In the genomic region with DNA sequence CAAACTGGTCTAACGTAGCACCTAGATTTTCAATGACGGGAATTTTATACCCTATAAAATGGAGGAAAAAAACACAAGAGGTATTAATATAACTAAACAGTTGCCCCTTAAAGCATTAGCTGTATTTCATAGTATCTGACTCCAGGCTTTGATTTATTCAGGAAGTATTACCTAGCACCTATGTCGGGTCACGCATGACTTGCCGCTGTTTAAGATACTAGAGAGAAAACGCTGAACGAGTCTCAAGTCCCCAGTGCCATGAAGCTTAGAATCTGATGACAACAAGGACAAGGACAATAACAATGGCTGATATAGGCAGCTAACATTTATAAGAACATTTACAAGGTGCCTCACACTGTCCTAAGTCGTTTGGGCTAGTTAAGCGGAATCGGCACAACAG, we compare ENCODE assay signal across 8 cellular contexts. TPM values are rescaled to one million over a fixed set of nuclear protein-coding genes. Genes with fewer than 3 reads are reported as not detected.
DNase-seq lines count a peak whose midpoint lies in the region; ATAC-seq, FAIRE-seq and TF ChIP-seq lines count a peak whose summit lies in the region.

No MANE protein-coding gene starts in this region.

- intact Hi-C loops in esophagus squamous epithelium (cut with DNase I), result no loop called here

- H3K27me3 ChIP-seq in RWPE2 (ENCODE audit: insufficient read depth, poor library complexity, severe bottlenecking) (no peaks in the 10 kb centered on the region), esophagus squamous epithelium (no peaks in the 10 kb centered on the region), skeletal muscle satellite cell (ENCODE audit: control insufficient read depth, insufficient read depth, low read length) (no peaks in the 10 kb centered on the region)

- DNase-seq in NCI-H510A treated with DMSO at 0.1 percent for 48 hours (lab: John Stamatoyannopoulos, UW) (peak; percentile 5), NCI-H510A (lab: John Stamatoyannopoulos, UW) (no peak), RWPE2 (ENCODE audit: low spot score) (no peak), esophagus squamous epithelium (lab: John Stamatoyannopoulos, UW) (no peak), RCC 7860 (ENCODE audit: low spot score) (no peak)

- H3K9ac ChIP-seq in skeletal muscle satellite cell (ENCODE audit: low read depth, low read length), result peak overlapping the region; percentile 98

- H3K27ac ChIP-seq in RWPE2 (ENCODE audit: poor library complexity, severe bottlenecking) (peak overlapping the region; percentile 80), esophagus squamous epithelium (peak overlapping the region in 3 of 4 donors; percentile 94 to 99 (median 95))

- peak overlapping the region; percentile 93 for H3K4me2 ChIP-seq in skeletal muscle satellite cell (ENCODE audit: low read length)

- peak overlapping the region; percentile 84 for H3K4me3 ChIP-seq in RWPE2 (ENCODE audit: severe bottlenecking)
- peak overlapping the region; percentile 73 to 94 (median 82) for H3K4me3 ChIP-seq in esophagus squamous epithelium
- peak overlapping the region; percentile 98 for H3K4me3 ChIP-seq in skeletal muscle satellite cell (ENCODE audit: low read length)

- peaks cover 27% of the 10 kb centered on the region for H3K4me1 ChIP-seq in RWPE2 (ENCODE audit: insufficient read depth, poor library complexity, severe bottlenecking)
- peaks cover 6 to 57% (median 25%) of the 10 kb centered on the region in 3 donors for H3K4me1 ChIP-seq in esophagus squamous epithelium
- H3K4me1 ChIP-seq in skeletal muscle satellite cell (ENCODE audit: control insufficient read depth, insufficient read depth, low read length), result peaks cover 27% of the 10 kb centered on the region

- ATAC-seq in RWPE2 (ENCODE audit: low read depth) (no peak), GM18502 (IDR thresholded peaks at IDR 0.05; ENCODE audit: poor library complexity, unreplicated experiment) (no peak), GM18909 (IDR thresholded peaks at IDR 0.05; ENCODE audit: poor library complexity, unreplicated experiment) (no peak)

- TF ChIP-seq CTCF in RWPE2 (IDR thresholded peaks at IDR 0.05; ENCODE audit: poor library complexity, severe bottlenecking) (no peak), esophagus squamous epithelium (IDR thresholded peaks at IDR 0.05) (no peak)

- TF ChIP-seq POLR2A in esophagus squamous epithelium (IDR thresholded peaks at IDR 0.05), result no peak

- FAIRE-seq in RCC 7860 (lab: Jason Lieb, UNC), result no peak

- WGBS in esophagus squamous epithelium, 2 donors, result 26 to 39% methylated on average over 10 of the region's 10 CpGs

- H3K36me3 ChIP-seq in RWPE2 (ENCODE audit: low read depth) (peaks cover 50% of the 10 kb centered on the region), esophagus squamous epithelium (peaks cover 0 to 40% (median 0%) of the 10 kb centered on the region in 3 donors), skeletal muscle satellite cell (ENCODE audit: insufficient read depth, low read length) (peaks cover 21% of the 10 kb centered on the region)

- H3K9me3 ChIP-seq in RWPE2 (ENCODE audit: severe bottlenecking) (no peaks in the 10 kb centered on the region), esophagus squamous epithelium (no peaks in the 10 kb centered on the region), skeletal muscle satellite cell (replicated peaks; ENCODE audit: low read length) (no peaks in the 10 kb centered on the region)

RNA-seq across cellular contexts. Expression of a gene that starts 1.9 kb away (rescaled TPM):
- 10 to 100 TPM; 29.7 to 57.1 (median 47.5) TPM for total RNA-seq in esophagus squamous epithelium
- 16.0 and 25.8 TPM in 2 replicates for total RNA-seq in skeletal muscle satellite cell (2012; rRNA removed)

RNA-seq across cellular contexts. Expression of a gene that starts 15.8 kb away (rescaled TPM):
- total RNA-seq in esophagus squamous epithelium, result 10 to 100 TPM; 57.6 to 69.6 (median 63.4) TPM
- total RNA-seq in skeletal muscle satellite cell (2012; rRNA removed), result 62.3 and 73.8 TPM in 2 replicates

RNA-seq across cellular contexts. Expression of a gene that starts 41.3 kb away (rescaled TPM):
- total RNA-seq in esophagus squamous epithelium, result 10 to 100 TPM in 3 of 4 donors, 1 to 10 TPM in 1; 8.8 to 19.3 (median 11.4) TPM
- 21.8 and 24.5 TPM in 2 replicates for total RNA-seq in skeletal muscle satellite cell (2012; rRNA removed)
